8 cellular contexts compared by ENCODE assay signal in the genomic region with DNA sequence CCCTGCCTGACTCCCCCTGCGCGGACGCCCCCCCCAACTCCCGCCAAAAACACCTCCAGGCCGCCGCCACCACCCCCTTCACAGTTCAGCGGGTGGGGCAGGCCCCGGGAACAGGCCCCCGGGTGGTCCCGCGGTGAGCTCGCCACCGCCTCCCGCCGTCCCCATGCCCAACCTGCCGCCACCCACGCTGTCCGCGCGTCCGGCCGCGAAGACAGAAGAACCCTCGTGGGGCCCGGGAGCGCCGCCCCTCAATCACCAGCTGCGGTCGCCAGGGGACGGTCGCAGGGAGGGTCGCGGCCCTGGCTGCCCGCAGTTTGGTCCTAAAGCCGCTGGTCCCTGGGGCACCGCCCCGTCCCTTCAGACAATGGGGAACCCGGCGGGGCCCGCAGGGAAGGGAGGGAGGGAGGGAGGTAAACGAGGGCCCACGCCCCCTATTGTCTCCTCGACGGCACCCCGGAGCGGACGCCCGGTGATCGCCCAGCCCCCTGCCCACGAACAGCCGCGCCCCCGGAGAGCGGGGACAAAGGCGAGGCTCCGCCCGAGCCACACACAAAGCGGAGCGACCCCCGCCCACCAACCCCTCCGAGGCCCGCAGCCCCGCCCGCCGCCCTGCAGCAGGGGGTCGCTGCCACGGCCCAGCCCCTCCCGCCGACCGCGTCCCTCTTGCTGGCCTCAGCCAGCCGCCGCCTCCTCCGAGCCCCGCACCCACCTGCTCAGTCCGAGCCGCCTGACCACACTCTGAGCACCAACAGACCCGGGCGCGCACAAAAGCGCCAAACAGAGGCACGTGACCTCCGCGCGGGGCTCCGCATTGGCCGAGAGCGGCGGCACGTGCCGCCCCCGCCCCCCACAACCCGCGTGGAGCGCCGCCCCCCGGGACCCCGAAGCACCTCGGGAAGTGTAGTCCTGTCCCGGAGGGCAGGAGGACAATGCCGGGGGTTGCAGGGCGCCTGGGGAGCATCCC. TPM values are rescaled to one million over a fixed set of nuclear protein-coding genes. Genes with fewer than 3 reads are reported as not detected.
DNase-seq lines count a peak whose midpoint lies in the region; ATAC-seq and TF ChIP-seq lines count a peak whose summit lies in the region.

A gene (minus strand): TSS at position 740 of the 964 bp plus-strand sequence. CDS start 1,743 bp downstream, outside the sequence.

- ATAC-seq in GM21526 (IDR thresholded peaks at IDR 0.05; ENCODE audit: low FRiP score, unreplicated experiment) (peak; percentile 48), esophagus mucosa (peak; percentile 80)

- peak; percentile 48 for TF ChIP-seq EP300 in Ishikawa (IDR thresholded peaks at IDR 0.05; ENCODE audit: borderline replicate concordance)

- no peak for TF ChIP-seq RAD21 in Ishikawa (IDR thresholded peaks at IDR 0.05; ENCODE audit: low read depth)

- DNase-seq in DMS153 (lab: John Stamatoyannopoulos, UW) (peak; percentile 98), myocyte (ENCODE audit: low read depth) (peak; percentile 96)
- peak; percentile 94 to 95 for DNase-seq in activated T-cell treated with anti-CD3 and anti-CD28 coated beads, Interleukin-2, amount 50 U/mL, for 48 hours
- peak; percentile 86 to 90 for DNase-seq in stimulated activated CD8-positive, alpha-beta memory T cell treated with anti-CD3 and anti-CD28 coated beads, Interleukin-7, amount 100 ng/mL, for 48 hours (ENCODE audit: extremely low read depth in 1 of 2, low read depth in 1 of 2)

TF ChIP-seq in Ishikawa, 13 proteins besides CTCF, POLR2A, EP300 and RAD21:
- TF ChIP-seq EGR1 (IDR thresholded peaks at IDR 0.05): peak; percentile 46
- TF ChIP-seq, protein P1, sequence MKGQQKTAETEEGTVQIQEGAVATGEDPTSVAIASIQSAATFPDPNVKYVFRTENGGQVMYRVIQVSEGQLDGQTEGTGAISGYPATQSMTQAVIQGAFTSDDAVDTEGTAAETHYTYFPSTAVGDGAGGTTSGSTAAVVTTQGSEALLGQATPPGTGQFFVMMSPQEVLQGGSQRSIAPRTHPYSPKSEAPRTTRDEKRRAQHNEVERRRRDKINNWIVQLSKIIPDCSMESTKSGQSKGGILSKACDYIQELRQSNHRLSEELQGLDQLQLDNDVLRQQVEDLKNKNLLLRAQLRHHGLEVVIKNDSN (IDR thresholded peaks at IDR 0.05): peak; percentile 99
- 0 out of 2 replicates have a peak, but pooled peaks have one; percentile 27 for TF ChIP-seq FOXM1 (IDR thresholded peaks at IDR 0.05; ENCODE audit: borderline replicate concordance, low read depth)
- no peak for TF ChIP-seq CEBPB (IDR thresholded peaks at IDR 0.05)
- no peak for TF ChIP-seq CREB1 (IDR thresholded peaks at IDR 0.05; ENCODE audit: low read depth)
- TF ChIP-seq, protein P2, sequence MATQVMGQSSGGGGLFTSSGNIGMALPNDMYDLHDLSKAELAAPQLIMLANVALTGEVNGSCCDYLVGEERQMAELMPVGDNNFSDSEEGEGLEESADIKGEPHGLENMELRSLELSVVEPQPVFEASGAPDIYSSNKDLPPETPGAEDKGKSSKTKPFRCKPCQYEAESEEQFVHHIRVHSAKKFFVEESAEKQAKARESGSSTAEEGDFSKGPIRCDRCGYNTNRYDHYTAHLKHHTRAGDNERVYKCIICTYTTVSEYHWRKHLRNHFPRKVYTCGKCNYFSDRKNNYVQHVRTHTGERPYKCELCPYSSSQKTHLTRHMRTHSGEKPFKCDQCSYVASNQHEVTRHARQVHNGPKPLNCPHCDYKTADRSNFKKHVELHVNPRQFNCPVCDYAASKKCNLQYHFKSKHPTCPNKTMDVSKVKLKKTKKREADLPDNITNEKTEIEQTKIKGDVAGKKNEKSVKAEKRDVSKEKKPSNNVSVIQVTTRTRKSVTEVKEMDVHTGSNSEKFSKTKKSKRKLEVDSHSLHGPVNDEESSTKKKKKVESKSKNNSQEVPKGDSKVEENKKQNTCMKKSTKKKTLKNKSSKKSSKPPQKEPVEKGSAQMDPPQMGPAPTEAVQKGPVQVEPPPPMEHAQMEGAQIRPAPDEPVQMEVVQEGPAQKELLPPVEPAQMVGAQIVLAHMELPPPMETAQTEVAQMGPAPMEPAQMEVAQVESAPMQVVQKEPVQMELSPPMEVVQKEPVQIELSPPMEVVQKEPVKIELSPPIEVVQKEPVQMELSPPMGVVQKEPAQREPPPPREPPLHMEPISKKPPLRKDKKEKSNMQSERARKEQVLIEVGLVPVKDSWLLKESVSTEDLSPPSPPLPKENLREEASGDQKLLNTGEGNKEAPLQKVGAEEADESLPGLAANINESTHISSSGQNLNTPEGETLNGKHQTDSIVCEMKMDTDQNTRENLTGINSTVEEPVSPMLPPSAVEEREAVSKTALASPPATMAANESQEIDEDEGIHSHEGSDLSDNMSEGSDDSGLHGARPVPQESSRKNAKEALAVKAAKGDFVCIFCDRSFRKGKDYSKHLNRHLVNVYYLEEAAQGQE (IDR thresholded peaks at IDR 0.05; ENCODE audit: low read depth): no peak
- TF ChIP-seq, protein P3, sequence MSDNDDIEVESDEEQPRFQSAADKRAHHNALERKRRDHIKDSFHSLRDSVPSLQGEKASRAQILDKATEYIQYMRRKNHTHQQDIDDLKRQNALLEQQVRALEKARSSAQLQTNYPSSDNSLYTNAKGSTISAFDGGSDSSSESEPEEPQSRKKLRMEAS (IDR thresholded peaks at IDR 0.05): peak; percentile 79
- peak; percentile 48; the same call in 1 of the 2 replicates for TF ChIP-seq TAF1 (IDR thresholded peaks at IDR 0.05; ENCODE audit: low read depth)
- TF ChIP-seq TEAD4 (IDR thresholded peaks at IDR 0.05): peak; percentile 23
- peak; percentile 45 for TF ChIP-seq TCF12 (IDR thresholded peaks at IDR 0.05; ENCODE audit: low read depth)
- TF ChIP-seq ZBTB7A (IDR thresholded peaks at IDR 0.05; ENCODE audit: low read depth): peak; percentile 82; the same call in 1 of the 2 replicates

TF ChIP-seq in PFSK-1, 5 proteins besides CTCF, POLR2A, EP300 and RAD21:
- TF ChIP-seq, protein P2 (IDR thresholded peaks at IDR 0.05; ENCODE audit: insufficient read depth in 1 of 2, low read depth in 2 of 2, low read length in 2 of 2): 0 out of 4 replicates have a peak, but pooled peaks of 1 of the 2 experiments have one; percentile 11
- peak; percentile 58 for TF ChIP-seq FOXP2 (optimal IDR thresholded peaks at IDR 0.05; ENCODE audit: borderline replicate concordance, extremely low read depth, extremely low read length, insufficient read depth)
- TF ChIP-seq POLR2AphosphoS5 (IDR thresholded peaks at IDR 0.05; ENCODE audit: low read depth, low read length): peak; percentile 82
- peak; percentile 81; the same call in 1 of the 2 replicates for TF ChIP-seq TAF1 (IDR thresholded peaks at IDR 0.05; ENCODE audit: borderline replicate concordance, insufficient read depth, low read length)
- no peak for TF ChIP-seq SIN3A (IDR thresholded peaks at IDR 0.05; ENCODE audit: borderline replicate concordance, insufficient read depth, low read length)
TF ChIP-seq in PFSK-1: peak in this region for 4.

RNA-seq across cellular contexts. Expression of the gene that starts here (rescaled TPM):
- 55.5 TPM for polyA plus RNA-seq in PFSK-1 (2012; ENCODE audit: insufficient read length, low read depth)
- total RNA-seq in esophagus mucosa: 110 TPM
- 138 and 179 TPM in 2 replicates for total RNA-seq in myocyte
- polyA plus RNA-seq in myocyte (2012): 373 TPM

Comparison
In these comparisons a context has a peak if more than half of its experiments do, and no peak if none do; other contexts are left out.
1. Peak in every context shown above with its lines: DNase-seq and ATAC-seq.